8 cellular contexts compared by ENCODE assay signal in the genomic region with DNA sequence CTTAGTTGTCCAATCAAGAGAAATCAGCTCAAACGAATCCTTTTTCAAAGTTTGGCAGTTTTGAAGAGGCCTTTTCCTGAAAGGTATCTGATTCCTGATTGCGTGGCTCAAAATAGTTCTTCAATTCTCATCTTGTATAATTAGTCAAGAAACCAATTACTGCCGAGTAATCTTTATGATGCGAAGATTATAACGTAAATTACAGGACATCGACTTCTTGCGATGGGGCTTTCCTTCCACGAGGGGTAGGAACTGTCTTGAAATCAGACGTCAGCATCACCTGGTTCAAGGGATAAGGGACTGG. TPM values are rescaled to one million over a fixed set of nuclear protein-coding genes. Genes with fewer than 3 reads are reported as not detected.
A peak's percentile ranks its signal among the peaks of the same experiment; 100 is the strongest.
DNase-seq lines count a peak whose midpoint lies in the region; ATAC-seq and TF ChIP-seq lines count a peak whose summit lies in the region.

No MANE protein-coding gene starts in this region.

- ATAC-seq in T-cell (replicated peaks in 1 of 4): no peak
- no peak for ATAC-seq in right cardiac atrium
- ATAC-seq in stimulated activated naive B cell treated with anti-CD40 and anti-IgM and Interleukin-4, amounts not matched to agents 10 μg/mL and 1 μg/mL and 100 μg/mL, for 72 hours (replicated peaks): peak; percentile 54 to 59
- no peak for ATAC-seq in GM21619 (IDR thresholded peaks at IDR 0.05; ENCODE audit: unreplicated experiment)

- H3K4me3 ChIP-seq in HAP-1 (peak overlapping the region; percentile 76), right cardiac atrium (ENCODE audit: low read length) (peak overlapping the region; percentile 39)

- 7% methylated on average over 9 of the region's 9 CpGs for WGBS in right cardiac atrium

- CTCF ChIA-PET in T-cell (lab: Charles Lee): interaction anchor here in 1 of 2 donors (0.6 kb wide), 1 partner anchor 98 kb away, joined by 3 read pairs; no protein-coding TSS in a partner anchor

- peaks cover 18 to 28% (median 23%) of the 10 kb centered on the region in 3 donors for H3K4me1 Mint-ChIP-seq in T-cell
- H3K4me1 Mint-ChIP-seq in stimulated activated naive B cell treated with anti-CD40 and anti-IgM and Interleukin-4, amounts not matched to agents 10 μg/mL and 1 μg/mL and 100 μg/mL, for 72 hours: peaks cover 23 to 45% of the 10 kb centered on the region in 2 donors

- H3K27me3 Mint-ChIP-seq in T-cell: no peaks in the 10 kb centered on the region
- no peaks in the 10 kb centered on the region for H3K27me3 Mint-ChIP-seq in stimulated activated naive B cell treated with anti-CD40 and anti-IgM and Interleukin-4, amounts not matched to agents 10 μg/mL and 1 μg/mL and 100 μg/mL, for 72 hours

- H3K27ac ChIP-seq in C4-2B (peak overlapping the region; percentile 91), right cardiac atrium (ENCODE audit: low read length) (peak overlapping the region; percentile 55)

- peaks cover 11% of the 10 kb centered on the region for H3K4me1 ChIP-seq in HAP-1
- H3K4me1 ChIP-seq in right cardiac atrium (ENCODE audit: control insufficient read depth, insufficient read depth, low read length): no peaks in the 10 kb centered on the region

- no peaks in the 10 kb centered on the region for H3K9me3 Mint-ChIP-seq in T-cell
- H3K9me3 Mint-ChIP-seq in stimulated activated naive B cell treated with anti-CD40 and anti-IgM and Interleukin-4, amounts not matched to agents 10 μg/mL and 1 μg/mL and 100 μg/mL, for 72 hours: no peaks in the 10 kb centered on the region

- peaks cover 15% of the 10 kb centered on the region for H3K36me3 Mint-ChIP-seq in T-cell
- peaks cover 10 to 26% of the 10 kb centered on the region in 2 donors for H3K36me3 Mint-ChIP-seq in stimulated activated naive B cell treated with anti-CD40 and anti-IgM and Interleukin-4, amounts not matched to agents 10 μg/mL and 1 μg/mL and 100 μg/mL, for 72 hours

- H3K27me3 ChIP-seq in HAP-1 (ENCODE audit: low read depth) (no peaks in the 10 kb centered on the region), right cardiac atrium (ENCODE audit: control insufficient read depth, insufficient read depth) (no peaks in the 10 kb centered on the region)

- H3K27ac Mint-ChIP-seq in T-cell: peak overlapping the region; percentile 94 to 97
- H3K27ac Mint-ChIP-seq in stimulated activated naive B cell treated with anti-CD40 and anti-IgM and Interleukin-4, amounts not matched to agents 10 μg/mL and 1 μg/mL and 100 μg/mL, for 72 hours: peak overlapping the region; percentile 96

- intact Hi-C loops in right cardiac atrium (cut with DNase I): loop anchor here in 1 of 4 donors (5.0 kb wide), 1 partner anchor 53 kb away; no protein-coding TSS in a partner anchor

- peak overlapping the region; percentile 81 to 93 (median 89) for H3K4me3 Mint-ChIP-seq in T-cell
- peak overlapping the region; percentile 91 to 92 for H3K4me3 Mint-ChIP-seq in stimulated activated naive B cell treated with anti-CD40 and anti-IgM and Interleukin-4, amounts not matched to agents 10 μg/mL and 1 μg/mL and 100 μg/mL, for 72 hours

- in situ Hi-C loops in HAP-1 (cut with MboI; ENCODE audit: low sequenced_read_pairs): no loop called here

- TF ChIP-seq CTCF in C4-2B (conservative IDR thresholded peaks at IDR 0.05): no peak

- H3K9me3 ChIP-seq in HAP-1 (no peaks in the 10 kb centered on the region), right cardiac atrium (ENCODE audit: control insufficient read depth, low read length) (no peaks in the 10 kb centered on the region)

- DNase-seq in HAP-1 (ENCODE audit: low spot score in 2 of 2): no peak
- no peak for DNase-seq in T-cell
- no peak for DNase-seq in right cardiac atrium
- DNase-seq in stimulated activated naive B cell treated with anti-CD40 and anti-IgM and Interleukin-4, amounts not matched to agents 10 μg/mL and 1 μg/mL and 100 μg/mL, for 72 hours: no peak
- DNase-seq in iPS-NIHi11 (ENCODE audit: low spot score): no peak
- no peak for DNase-seq in HT-29 (ENCODE audit: low spot score)

- peaks cover 24% of the 10 kb centered on the region for H3K36me3 ChIP-seq in HAP-1 (replicated peaks)

- POLR2A ChIA-PET in T-cell (lab: Charles Lee): interaction anchor here in 1 of 2 donors (0.6 kb wide), 1 partner anchor 365 kb away, joined by 4 read pairs; no protein-coding TSS in a partner anchor

RNA-seq across cellular contexts. Expression of gene ARL2BP, which starts 0.6 kb away (rescaled TPM):
- total RNA-seq in T-cell (10 to 100 TPM; 34.6 to 62.2 (median 48.4) TPM), right cardiac atrium (10 to 100 TPM; 44.8 to 58.4 (median 52.0) TPM)
- polyA plus RNA-seq in right cardiac atrium: 51.6 TPM
- 6.8 and 10.5 TPM in 2 replicates for total RNA-seq in HT-29 (2014; rRNA removed; shearing (Covaris generic))

RNA-seq across cellular contexts. Expression of gene PLLP, which starts 40.1 kb away (rescaled TPM):
- total RNA-seq in T-cell: 1 to 10 TPM; 1.4 to 4.3 (median 3.3) TPM
- 10 to 100 TPM in 3 of 4 donors, 1 to 10 TPM in 1; 6.3 to 13.8 (median 11.0) TPM for total RNA-seq in right cardiac atrium
- 11.8 TPM for polyA plus RNA-seq in right cardiac atrium
- total RNA-seq in HT-29 (2014; rRNA removed; shearing (Covaris generic)): 0.13 and 0.16 TPM in 2 replicates

RNA-seq across cellular contexts. Expression of gene RSPRY1, which starts 58.3 kb away (rescaled TPM):
- total RNA-seq in T-cell: 10 to 100 TPM; 25.0 to 32.0 (median 28.2) TPM
- 10 to 100 TPM; 13.7 to 21.1 (median 17.4) TPM for total RNA-seq in right cardiac atrium
- 7.3 TPM for polyA plus RNA-seq in right cardiac atrium
- 20.7 and 21.3 TPM in 2 replicates for total RNA-seq in HT-29 (2014; rRNA removed; shearing (Covaris generic))

RNA-seq across cellular contexts. Expression of gene PSME3IP1, which starts 58.6 kb away (rescaled TPM):
- total RNA-seq in T-cell (100 to 1,000 TPM; 132 to 145 (median 144) TPM), right cardiac atrium (10 to 100 TPM; 63.6 to 68.7 (median 65.0) TPM)
- polyA plus RNA-seq in right cardiac atrium: 57.8 TPM
- 41.7 and 54.5 TPM in 2 replicates for total RNA-seq in HT-29 (2014; rRNA removed; shearing (Covaris generic))

Comparison
In these comparisons a context has a peak if more than half of its experiments do, and no peak if none do; other contexts are left out.
1. ATAC-seq: peak in stimulated activated naive B cell treated with anti-CD40 and anti-IgM and Interleukin-4, amounts not matched to agents 10 μg/mL and 1 μg/mL and 100 μg/mL, for 72 hours (2 of 2); none in T-cell (0 of 4), right cardiac atrium (0 of 2) and GM21619 (single experiment).